ENCODE assay signal across 19 cellular contexts in the genomic region with DNA sequence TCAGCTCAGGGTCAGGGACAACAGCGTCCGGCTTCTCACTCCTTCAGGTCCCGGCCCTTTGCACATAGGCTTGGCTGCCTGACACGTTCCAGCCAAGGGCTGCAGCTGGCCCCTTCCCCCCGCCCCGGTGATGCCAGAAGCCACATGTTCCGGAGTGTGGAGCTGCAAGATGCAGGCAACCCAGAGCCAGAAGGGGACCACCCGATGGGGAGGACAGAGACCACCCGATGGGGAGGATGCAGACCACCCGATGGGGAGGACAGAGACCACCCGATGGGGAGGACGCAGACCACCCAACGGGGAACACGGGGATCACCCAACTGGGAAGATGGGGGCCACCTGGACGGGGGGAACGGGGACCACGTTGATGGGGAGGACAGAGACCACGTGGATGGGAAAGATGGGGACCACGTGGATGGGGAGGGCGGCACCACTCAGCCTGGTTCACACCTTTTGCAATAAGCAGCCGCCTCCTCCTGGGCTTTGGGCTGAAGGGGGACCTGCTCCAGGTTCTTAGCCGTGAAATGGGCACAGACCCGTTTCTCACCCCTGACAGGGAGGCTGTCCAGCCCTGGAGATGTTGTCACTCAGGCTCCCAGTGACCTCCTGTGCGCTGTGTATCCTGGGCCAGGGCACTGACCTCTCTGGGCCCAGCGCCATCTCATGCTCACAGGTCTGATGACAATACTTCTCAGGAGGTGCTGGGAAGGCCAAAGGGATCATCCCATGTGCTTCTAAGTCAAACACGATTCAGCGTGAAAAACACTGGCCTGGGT.
"Had no signal": no experiment of that assay in that cellular context is flagged by ENCODE, and none has a peak within 500 bp of the region (broad histone marks: within the 10 kb centered on the region; RNA-seq: fewer than 3 reads in every experiment).

No MANE protein-coding gene starts in this region.

- ATAC-seq: activated T-cell treated with anti-CD3 and anti-CD28 coated beads, Interleukin-2, amount 50 U/mL, for 72 hours had no signal

- H3K27ac ChIP-seq: adrenal gland, breast epithelium, skin epidermis, thoracic aorta, upper lobe of left lung, VCaP had no signal

- H3K27me3 ChIP-seq: adrenal gland, upper lobe of left lung had no signal

- H3K4me3 ChIP-seq: adrenal gland, breast epithelium, skin epidermis, thoracic aorta, upper lobe of left lung had no signal

- H3K9me3 ChIP-seq: adrenal gland, breast epithelium, thoracic aorta, upper lobe of left lung had no signal

- H3K4me1 ChIP-seq: adrenal gland, breast epithelium had no signal

- FAIRE-seq: astrocyte, frontal cortex had no signal

- DNase-seq: activated CD4-positive, CD25-positive, alpha-beta regulatory T cell treated with anti-CD3 and anti-CD28 coated beads, Interleukin-2, amount 50 U/mL, for 72 hours; activated effector memory CD4-positive, alpha-beta T cell treated with anti-CD3 and anti-CD28 coated beads, Interleukin-2, amount 50 U/mL, for 16 hours; activated T-cell treated with anti-CD3 and anti-CD28 coated beads, Interleukin-2, amount 50 U/mL, for 72 hours; adrenal gland; cerebellar nuclear complex; cortex of kidney; head of caudate nucleus; mesendoderm; occipital lobe; stimulated activated CD4-positive, alpha-beta T cell treated with anti-CD3 and anti-CD28 coated beads, Interleukin-15, amount 100 ng/mL, for 24 hours; stimulated activated CD4-positive, alpha-beta T cell treated with anti-CD3 and anti-CD28 coated beads, Interleukin-4, amount 100 ng/mL, for 1 hour; T-helper 2 cell had no signal

- H3K36me3 ChIP-seq: adrenal gland, breast epithelium, thoracic aorta, upper lobe of left lung had no signal
